24 cellular contexts compared by ENCODE assay signal in genomic region chr11:76939219-76939631, GRCh38.
DNase-seq lines count a peak whose midpoint lies in the region; ATAC-seq lines count a peak whose summit lies in the region.
"Had no signal": no experiment of that assay in that cellular context is flagged by ENCODE, and none has a peak within 500 bp of the region (broad histone marks: within the 10 kb centered on the region; RNA-seq: fewer than 3 reads in every experiment).

No MANE protein-coding gene starts in this region.

- peak; percentile 34 for DNase-seq in HCEC 1CT
- peak; percentile 10 for DNase-seq in NCI-H146 treated with DMSO at 0.1 percent for 48 hours (lab: John Stamatoyannopoulos, UW; ENCODE audit: unreplicated experiment)
- peak; percentile 6 for DNase-seq in dermis blood vessel endothelial cell
- DNase-seq in renal cortical epithelial cell (ENCODE audit: low read depth) = peak; percentile 40
- DNase-seq in AG20443 (ENCODE audit: low spot score) = no peak
- DNase-seq in NOMO-1 (lab: John Stamatoyannopoulos, UW; ENCODE audit: unreplicated experiment in 2 of 2) = no peak
- DNase-seq: activated CD4-positive, alpha-beta T cell treated with anti-CD3 and anti-CD28 coated beads, Interleukin-2, amount 50 U/mL, for 48 hours; activated CD8-positive, alpha-beta memory T cell treated with anti-CD3 and anti-CD28 coated beads, Interleukin-2, amount 50 U/mL, for 4 hours; activated naive CD4-positive, alpha-beta T cell treated with anti-CD3 and anti-CD28 coated beads, Interleukin-2, amount 50 U/mL, for 16 hours; anterior cingulate cortex; CD4-positive, CD25-positive, alpha-beta regulatory T cell; effector CD8-positive, alpha-beta T cell; EL; H7; left cardiac atrium; MG63; NCI-H446 treated with DMSO at 0.1 percent for 48 hours; NK-92 treated with Interleukin-12 subunit alpha and Interleukin-12 subunit beta, amount 100 ng/mL, for 24 hours; right cardiac atrium; stimulated activated CD4-positive, alpha-beta T cell treated with anti-CD3 and anti-CD28 coated beads, Interleukin-2, amount 100 ng/mL, for 24 hours had no signal

- no peak for ATAC-seq in GM21367 (IDR thresholded peaks at IDR 0.05; ENCODE audit: unreplicated experiment)
- ATAC-seq: activated CD4-positive, CD25-positive, alpha-beta regulatory T cell treated with anti-CD3 and anti-CD28 coated beads, Interleukin-2, amount 50 U/mL, for 24 hours; activated T-helper 17 cell treated with anti-CD3 and anti-CD28 coated beads, Interleukin-2, amount 50 U/mL, for 72 hours; esophagus mucosa; left cardiac atrium; right cardiac atrium had no signal

Comparison
In these comparisons a context has a peak if more than half of its experiments do, and no peak if none do; other contexts are left out.
1. DNase-seq: peak in HCEC 1CT (single experiment), NCI-H146 treated with DMSO at 0.1 percent for 48 hours (single experiment), dermis blood vessel endothelial cell (single experiment) and renal cortical epithelial cell (single experiment); none in AG20443 (single experiment) and NOMO-1 (0 of 2).